In genomic region chr1:23403735-23404486, GRCh38 we compare ENCODE assay signal across 8 cellular contexts. TPM values are rescaled to one million over a fixed set of nuclear protein-coding genes. Genes with fewer than 3 reads are reported as not detected.
DNase-seq lines count a peak whose midpoint lies in the region; ATAC-seq lines count a peak whose summit lies in the region.

No MANE protein-coding gene starts in this region.

- H3K9me3 ChIP-seq in ES-I3 (ENCODE audit: control insufficient read depth, insufficient read depth, low read length) (no peaks in the 10 kb centered on the region), SJCRH30 (replicated peaks) (no peaks in the 10 kb centered on the region)

- H3K4me3 Mint-ChIP-seq in activated naive CD4-positive, alpha-beta T cell treated with anti-CD3 and anti-CD28 coated beads for 36 hours = no peak overlapping the region

- DNase-seq in MV-4-11 (lab: John Stamatoyannopoulos, UW) (peak; percentile 76), SJCRH30 (peak; percentile 95 to 96), germinal center (ENCODE audit: low spot score) (peak; percentile 84), occipital lobe (lab: John Stamatoyannopoulos, UW) (peak; percentile 83), superior temporal gyrus (ENCODE audit: extremely low spot score) (peak; percentile 87)
- peak; percentile 94 for DNase-seq in activated naive CD4-positive, alpha-beta T cell treated with anti-CD3 and anti-CD28 coated beads for 36 hours

- H3K4me1 ChIP-seq in ES-I3 (ENCODE audit: insufficient read depth, low read length) (peaks cover 11% of the 10 kb centered on the region; the same call in 1 of the 2 replicates), SJCRH30 (peaks cover 16% of the 10 kb centered on the region)

- H3K27me3 Mint-ChIP-seq in activated naive CD4-positive, alpha-beta T cell treated with anti-CD3 and anti-CD28 coated beads for 36 hours (ENCODE audit: low read depth) = no peaks in the 10 kb centered on the region

- H3K27me3 ChIP-seq in SJCRH30 = no peaks in the 10 kb centered on the region

- no peaks in the 10 kb centered on the region for H3K9me3 Mint-ChIP-seq in activated naive CD4-positive, alpha-beta T cell treated with anti-CD3 and anti-CD28 coated beads for 36 hours

- peak overlapping the region; percentile 19 for H3K4me3 ChIP-seq in SJCRH30

- intact Hi-C loops in activated naive CD4-positive, alpha-beta T cell treated with anti-CD3 and anti-CD28 coated beads for 36 hours (cut with micrococcal nuclease) = loop anchor here (1.0 to 2.0 kb wide), 3 partner anchors 36 to 187 kb away; partner anchors contain the start of genes HNRNPR and HTR1D

- H3K4me1 Mint-ChIP-seq in activated naive CD4-positive, alpha-beta T cell treated with anti-CD3 and anti-CD28 coated beads for 36 hours (ENCODE audit: low read depth) = peaks cover 11% of the 10 kb centered on the region

- H3K27ac ChIP-seq in SJCRH30 = no peak overlapping the region

- H3K27ac Mint-ChIP-seq in activated naive CD4-positive, alpha-beta T cell treated with anti-CD3 and anti-CD28 coated beads for 36 hours = no peak overlapping the region

- no peak for ATAC-seq in GM19035 (IDR thresholded peaks at IDR 0.05; ENCODE audit: unreplicated experiment)

- H3K36me3 ChIP-seq in ES-I3 (ENCODE audit: insufficient read depth, low read length) (no peaks in the 10 kb centered on the region), SJCRH30 (no peaks in the 10 kb centered on the region)

- peak overlapping the region; percentile 36; the same call in 1 of the 2 replicates for H3K9ac ChIP-seq in ES-I3 (ENCODE audit: low read depth, low read length)

- H3K36me3 Mint-ChIP-seq in activated naive CD4-positive, alpha-beta T cell treated with anti-CD3 and anti-CD28 coated beads for 36 hours (ENCODE audit: low read depth) = no peaks in the 10 kb centered on the region

- CTCF ChIA-PET in activated naive CD4-positive, alpha-beta T cell treated with anti-CD3 and anti-CD28 coated beads for 36 hours (lab: Charles Lee) = interaction anchor here (0.6 to 2.2 kb wide), 25 partner anchors 9 to 255 kb away, joined by 3 to 18 read pairs (median 4); partner anchors contain the start of genes ASAP3 and TCEA3

RNA-seq across cellular contexts. Expression of gene TCEA3, which starts 20.6 kb away (rescaled TPM):
- 0.10 TPM in 1 of 2 replicates, not detected in the other for total RNA-seq in SJCRH30 (2014; rRNA removed; shearing (Covaris generic))
- 10 to 100 TPM; 13.7 to 15.3 TPM for total RNA-seq in activated naive CD4-positive, alpha-beta T cell treated with anti-CD3 and anti-CD28 coated beads for 36 hours
- 4.8 TPM for total RNA-seq in occipital lobe

RNA-seq across cellular contexts. Expression of gene ZNF436, which starts 34.3 kb away (rescaled TPM):
- total RNA-seq in SJCRH30 (2014; rRNA removed; shearing (Covaris generic)) = 13.8 and 15.8 TPM in 2 replicates
- 1 to 10 TPM; 3.3 to 3.5 TPM for total RNA-seq in activated naive CD4-positive, alpha-beta T cell treated with anti-CD3 and anti-CD28 coated beads for 36 hours
- 95.8 TPM for total RNA-seq in occipital lobe

RNA-seq across cellular contexts. Expression of gene HNRNPR, which starts 59.8 kb away (rescaled TPM):
- 342 and 380 TPM in 2 replicates for total RNA-seq in SJCRH30 (2014; rRNA removed; shearing (Covaris generic))
- 100 to 1,000 TPM; 203 to 208 TPM for total RNA-seq in activated naive CD4-positive, alpha-beta T cell treated with anti-CD3 and anti-CD28 coated beads for 36 hours
- 160 TPM for total RNA-seq in occipital lobe
